ENCODE assay signal across 1 cellular context in genomic region chr18:62863629-62864028, GRCh38.
A peak's percentile ranks its signal among the peaks of the same experiment; 100 is the strongest.
TF ChIP-seq lines count a peak whose summit lies in the region.

No MANE protein-coding gene starts in this region.

TF ChIP-seq in SK-N-SH, 30 proteins besides CTCF, POLR2A, EP300 and RAD21 (continued from another document):
- TF ChIP-seq PBX3 (IDR thresholded peaks at IDR 0.05) (peak; percentile 54), YY1 (IDR thresholded peaks at IDR 0.05; ENCODE audit: low read depth) (peak; percentile 57; the same call in 1 of the 2 replicates), RXRA (IDR thresholded peaks at IDR 0.05; ENCODE audit: borderline replicate concordance, low read depth) (peak; percentile 94), TEAD4 (IDR thresholded peaks at IDR 0.05; ENCODE audit: borderline replicate concordance, insufficient read depth) (peak; percentile 67; the same call in 1 of the 2 replicates)
